Comparison of ENCODE assay signal across 7 cellular contexts in the genomic region with DNA sequence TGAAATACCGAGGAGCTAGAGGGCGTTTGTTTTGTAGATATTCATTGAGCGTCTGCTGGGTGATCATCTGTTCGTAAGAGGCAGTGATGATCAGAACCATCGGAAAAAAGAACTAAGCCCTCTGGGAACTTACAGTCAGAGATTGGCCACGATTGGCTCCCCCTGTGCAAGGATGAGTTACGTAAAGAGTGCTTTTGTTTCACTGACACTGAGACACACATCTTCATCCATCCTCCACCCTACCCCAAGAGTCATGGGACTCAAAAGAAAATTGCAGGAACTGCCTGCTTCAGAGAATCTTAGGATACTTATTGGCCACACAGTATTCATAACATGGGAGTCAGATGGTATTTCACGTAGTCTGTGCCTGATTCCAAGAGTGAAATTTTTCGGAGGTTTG.
"Had no signal": no experiment of that assay in that cellular context is flagged by ENCODE, and none has a peak within 500 bp of the region (broad histone marks: within the 10 kb centered on the region; RNA-seq: fewer than 3 reads in every experiment).

No MANE protein-coding gene starts in this region.

- H3K27ac ChIP-seq: GM23248, HL-60 had no signal

- ATAC-seq: HepG2 had no signal

- H3K4me3 Mint-ChIP-seq: H9, IgD-negative memory B cell had no signal

- H3K4me1 Mint-ChIP-seq: IgD-negative memory B cell had no signal

- H3K27ac Mint-ChIP-seq: H9, IgD-negative memory B cell had no signal

- DNase-seq: GM23248, GOT3, H9, HCEC 1CT had no signal
